8 cellular contexts compared by ENCODE assay signal in the genomic region with DNA sequence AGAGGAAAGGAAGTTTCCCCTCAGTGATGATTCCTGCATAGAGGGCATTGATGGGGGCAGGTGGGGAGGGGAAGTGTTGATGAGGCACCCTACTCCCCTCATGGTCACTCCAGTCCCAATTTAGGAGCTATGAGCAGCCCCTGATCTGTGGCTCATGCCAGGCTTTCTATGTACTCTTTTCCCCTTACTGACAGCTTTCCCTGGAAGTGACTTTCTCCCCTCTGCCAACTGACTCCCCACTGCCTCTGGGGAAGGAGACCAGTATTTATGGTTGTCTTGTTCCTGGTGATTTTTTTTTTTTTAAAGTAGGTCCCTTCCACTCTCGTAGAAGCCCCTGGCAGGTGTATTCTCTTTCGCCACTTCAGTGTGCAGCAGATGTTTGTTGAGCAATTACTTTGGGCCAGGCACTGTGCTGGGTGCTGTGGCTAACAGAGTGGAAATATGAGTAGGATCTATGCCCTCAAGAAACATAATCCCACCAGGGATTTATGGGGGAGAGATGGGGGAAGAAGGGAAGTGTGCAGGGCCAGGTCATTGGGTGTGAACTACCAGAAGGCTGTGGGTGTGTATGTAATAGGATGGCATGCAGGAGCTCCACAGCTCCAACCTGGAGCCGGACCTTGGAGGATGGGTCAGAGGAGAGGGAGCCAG. TPM values are rescaled to one million over a fixed set of nuclear protein-coding genes. Genes with fewer than 3 reads are reported as not detected.
A peak's percentile ranks its signal among the peaks of the same experiment; 100 is the strongest.
DNase-seq lines count a peak whose midpoint lies in the region; ATAC-seq, FAIRE-seq and TF ChIP-seq lines count a peak whose summit lies in the region.

No MANE protein-coding gene starts in this region.

- H3K4me3 ChIP-seq in HCT116 (replicated peaks in 1 of 2; ENCODE audit: low read depth in 1 of 2, low read length in 2 of 2) (no peak overlapping the region), Panc1 (ENCODE audit: low read depth in 2 of 2, low read length in 2 of 2) (peak overlapping the region; percentile 91 to 97), iPS-15b (ENCODE audit: low read depth, low read length) (peak overlapping the region; percentile 35), skeletal muscle tissue (ENCODE audit: low read length in 3 of 3) (peak overlapping the region in 1 of 3 donors; percentile 96)

- BruUV-seq in HCT116 (replicated peaks; lab: Mats Ljungman, UMichigan) (no TSS peak), Panc1 (replicated peaks; lab: Mats Ljungman, UMichigan) (no TSS peak)

- peak overlapping the region; percentile 99 for H3K4me2 ChIP-seq in HCT116 (ENCODE audit: low read length)

- intact Hi-C loops in HCT116 (cut with micrococcal nuclease) = no loop called here
- intact Hi-C loops in Panc1 (cut with micrococcal nuclease; ENCODE audit: unreplicated experiment) = loop anchor here (5.0 kb wide), 1 partner anchor 147 kb away; no protein-coding TSS in a partner anchor

- no peak for TF ChIP-seq CTCF in HCT116 (IDR thresholded peaks at IDR 0.05 in 2 of 3, conservative IDR thresholded peaks at IDR 0.05 in 1 of 3; ENCODE audit: borderline replicate concordance in 1 of 3, insufficient read depth in 1 of 3, low read depth in 2 of 3, low read length in 2 of 3)
- TF ChIP-seq CTCF in Panc1 (IDR thresholded peaks at IDR 0.05) = no peak

- POLR2A ChIA-PET in HCT116 (lab: Charles Lee) (interaction anchor here (0.9 to 1.0 kb wide), 2 partner anchors 9 to 23 kb away, joined by 3 to 4 read pairs; no protein-coding TSS in a partner anchor), Panc1 (lab: Charles Lee) (interaction anchor here (0.6 kb wide), 1 partner anchor 10 kb away, joined by 5 read pairs; no protein-coding TSS in a partner anchor)

- no peak for TF ChIP-seq RAD21 in HCT116 (IDR thresholded peaks at IDR 0.05; ENCODE audit: low read depth)

- H3K27me3 ChIP-seq in HCT116 (ENCODE audit: insufficient read depth, low read length) = no peaks in the 10 kb centered on the region
- no peaks in the 10 kb centered on the region for H3K27me3 ChIP-seq in Panc1 (ENCODE audit: control insufficient read depth, insufficient read depth, low read length)
- peaks cover 20% of the 10 kb centered on the region for H3K27me3 ChIP-seq in iPS-15b (ENCODE audit: control insufficient read depth, insufficient read depth, low read length)
- peaks cover 0 to 8% (median 0%) of the 10 kb centered on the region in 3 donors for H3K27me3 ChIP-seq in skeletal muscle tissue (ENCODE audit: control insufficient read depth in 3 of 3, insufficient read depth in 3 of 3, low read length in 3 of 3)

- H3K9me3 ChIP-seq in HCT116 (ENCODE audit: control insufficient read depth in 1 of 2, insufficient read depth in 1 of 2, low read depth in 1 of 2, low read length in 2 of 2) = no peaks in the 10 kb centered on the region
- no peaks in the 10 kb centered on the region for H3K9me3 ChIP-seq in Panc1 (ENCODE audit: control insufficient read depth, insufficient read depth, low read depth, low read length)
- H3K9me3 ChIP-seq in iPS-15b (ENCODE audit: control insufficient read depth, insufficient read depth, low read length) = no peaks in the 10 kb centered on the region
- H3K9me3 ChIP-seq in skeletal muscle tissue (ENCODE audit: control insufficient read depth in 3 of 3, low read length in 3 of 3) = no peaks in the 10 kb centered on the region

- no peak overlapping the region for H3K27ac ChIP-seq in HCT116 (ENCODE audit: low read depth, low read length)
- peak overlapping the region; percentile 94 for H3K27ac ChIP-seq in Panc1 (ENCODE audit: low read length)
- no peak overlapping the region for H3K27ac ChIP-seq in skeletal muscle tissue (ENCODE audit: low read depth, low read length)

- in situ Hi-C loops in Panc1 (cut with HindIII; ENCODE audit: low pct_unique_long_range_greater_than_20kb, low sequenced_read_pairs) = no loop called here

- no peaks in the 10 kb centered on the region for H3K36me3 ChIP-seq in HCT116 (ENCODE audit: control insufficient read depth in 1 of 2, insufficient read depth in 2 of 2, low read length in 2 of 2)
- no peaks in the 10 kb centered on the region for H3K36me3 ChIP-seq in Panc1 (ENCODE audit: control insufficient read depth, insufficient read depth, low read length)
- H3K36me3 ChIP-seq in iPS-15b (ENCODE audit: control insufficient read depth, insufficient read depth, low read length) = no peaks in the 10 kb centered on the region
- H3K36me3 ChIP-seq in skeletal muscle tissue (ENCODE audit: control insufficient read depth in 3 of 3, insufficient read depth in 3 of 3, low read length in 3 of 3) = no peaks in the 10 kb centered on the region

- CTCF ChIA-PET in HCT116 (lab: Charles Lee) (interaction anchor here (0.6 kb wide), 1 partner anchor 1211 kb away, joined by 4 read pairs; no protein-coding TSS in a partner anchor), Panc1 (lab: Charles Lee) (interaction anchor here (0.7 to 2.4 kb wide), 3 partner anchors 15 to 237 kb away, joined by 3 to 9 read pairs (median 3); no protein-coding TSS in a partner anchor)

- H3K9me2 ChIP-seq in HCT116 (ENCODE audit: insufficient read depth) = no peaks in the 10 kb centered on the region

- H3K4me1 ChIP-seq in HCT116 (ENCODE audit: control insufficient read depth in 1 of 2, insufficient read depth in 2 of 2, low read length in 2 of 2) = peaks cover 45 to 63% of the 10 kb centered on the region in 2 experiments
- peaks cover 63% of the 10 kb centered on the region for H3K4me1 ChIP-seq in Panc1 (ENCODE audit: control insufficient read depth, insufficient read depth, low read length)
- peaks cover 9% of the 10 kb centered on the region for H3K4me1 ChIP-seq in iPS-15b (ENCODE audit: control insufficient read depth, insufficient read depth, low read length)
- peaks cover 37 to 46% (median 38%) of the 10 kb centered on the region in 3 donors for H3K4me1 ChIP-seq in skeletal muscle tissue (ENCODE audit: control insufficient read depth in 3 of 3, insufficient read depth in 3 of 3, low read length in 3 of 3)

- TF ChIP-seq POLR2A in HCT116 (IDR thresholded peaks at IDR 0.05; ENCODE audit: borderline replicate concordance, extremely low read depth, insufficient read depth, insufficient read length) (no peak), GM12891 (IDR thresholded peaks at IDR 0.05; ENCODE audit: low read depth, low read length) (no peak)

- H3K9ac ChIP-seq in HCT116 (ENCODE audit: low read length) (no peak overlapping the region), iPS-15b (ENCODE audit: low read depth, low read length) (no peak overlapping the region), skeletal muscle tissue (ENCODE audit: low read depth in 1 of 3, low read length in 3 of 3) (peak overlapping the region in 2 of 3 donors; percentile 25 to 87)

- H4K20me1 ChIP-seq in HCT116 (ENCODE audit: insufficient read depth) = no peaks in the 10 kb centered on the region

- H3K79me2 ChIP-seq in HCT116 (ENCODE audit: insufficient read depth, low read length) = peaks cover 13% of the 10 kb centered on the region

- ATAC-seq in HCT116 = no peak
- no peak for ATAC-seq in Panc1
- no peak for ATAC-seq in GM18907 (IDR thresholded peaks at IDR 0.05; ENCODE audit: unreplicated experiment)
- ATAC-seq in GM18870 (IDR thresholded peaks at IDR 0.05; ENCODE audit: unreplicated experiment) = no peak

- RAD21 ChIA-PET in HCT116 (lab: Charles Lee; ENCODE audit: low non-redundant PET in 1 of 2, low total read pairs in 2 of 2, uncharacterized antibody in 2 of 2, unreplicated experiment in 2 of 2) = interaction anchor here in 1 of 2 experiments (0.8 kb wide), 1 partner anchor 82 kb away, joined by 3 read pairs; no protein-coding TSS in a partner anchor

- FAIRE-seq in GM12891 (lab: Jason Lieb, UNC) = no peak

- DNase-seq in HCT116 (ENCODE audit: low read depth, low spot score) (no peak), Panc1 (ENCODE audit: low read depth, low spot score) (no peak), mucosa of gallbladder (ENCODE audit: low spot score) (no peak), GM12891 (ENCODE audit: insufficient read length, low spot score) (no peak)

- H2AFZ ChIP-seq in HCT116 (ENCODE audit: low read depth, low read length, poor library complexity, severe bottlenecking) = no peak overlapping the region

TF ChIP-seq in HCT116, 20 proteins besides CTCF, POLR2A, EP300 and RAD21 (continues in another document):
- no peak for TF ChIP-seq ZNF274 (IDR thresholded peaks at IDR 0.05; ENCODE audit: low read depth, low read length)
- no peak for TF ChIP-seq SIN3A (IDR thresholded peaks at IDR 0.05; ENCODE audit: low read depth)
- TF ChIP-seq POLR2AphosphoS5 (IDR thresholded peaks at IDR 0.05; ENCODE audit: low read depth, low read length) = no peak
- TF ChIP-seq CBX3 (IDR thresholded peaks at IDR 0.05; ENCODE audit: low read depth) = no peak
- TF ChIP-seq SP1 (IDR thresholded peaks at IDR 0.05; ENCODE audit: low read depth) = no peak

TF ChIP-seq in GM12891, 5 proteins besides CTCF, POLR2A, EP300 and RAD21:
- TF ChIP-seq SPI1 (IDR thresholded peaks at IDR 0.05; ENCODE audit: low read depth, low read length) = no peak
- TF ChIP-seq TAF1 (IDR thresholded peaks at IDR 0.05; ENCODE audit: low read depth, low read length) = no peak
- no peak for TF ChIP-seq PAX5 (IDR thresholded peaks at IDR 0.05; ENCODE audit: insufficient read depth, low read length, severe bottlenecking)
- TF ChIP-seq POU2F2 (IDR thresholded peaks at IDR 0.05; ENCODE audit: low read depth, low read length) = no peak
- TF ChIP-seq POLR2AphosphoS5 (IDR thresholded peaks at IDR 0.05; ENCODE audit: low read depth, low read length) = no peak
TF ChIP-seq in GM12891: peak in this region for 0.

RNA-seq across cellular contexts. Expression of a gene that starts 3.4 kb away (rescaled TPM):
- total RNA-seq in HCT116 (2021; ENCODE audit: unreplicated experiment) (6.6 TPM), Panc1 (2021; ENCODE audit: unreplicated experiment) (45.9 TPM), skeletal muscle tissue (8.9 TPM), mucosa of gallbladder (50.5 TPM)
- 2.9 and 3.0 TPM in 2 replicates for polyA plus RNA-seq in HCT116 (2012)
- 52.1 TPM for polyA plus RNA-seq in Panc1 (2012; ENCODE audit: insufficient read length)
- polyA plus RNA-seq in GM12891 (2012; ENCODE audit: low read depth, missing spikeins) = not detected

Comparison
In these comparisons a context has a peak if more than half of its experiments do, and no peak if none do; other contexts are left out.
1. H3K4me3 ChIP-seq: peak in Panc1 (2 of 2) and iPS-15b (single experiment); none in HCT116 (0 of 2).
2. H3K9ac ChIP-seq: peak in skeletal muscle tissue (2 of 3); none in HCT116 (single experiment) and iPS-15b (single experiment).